Comparison of ENCODE assay signal across 24 cellular contexts in the genomic region with DNA sequence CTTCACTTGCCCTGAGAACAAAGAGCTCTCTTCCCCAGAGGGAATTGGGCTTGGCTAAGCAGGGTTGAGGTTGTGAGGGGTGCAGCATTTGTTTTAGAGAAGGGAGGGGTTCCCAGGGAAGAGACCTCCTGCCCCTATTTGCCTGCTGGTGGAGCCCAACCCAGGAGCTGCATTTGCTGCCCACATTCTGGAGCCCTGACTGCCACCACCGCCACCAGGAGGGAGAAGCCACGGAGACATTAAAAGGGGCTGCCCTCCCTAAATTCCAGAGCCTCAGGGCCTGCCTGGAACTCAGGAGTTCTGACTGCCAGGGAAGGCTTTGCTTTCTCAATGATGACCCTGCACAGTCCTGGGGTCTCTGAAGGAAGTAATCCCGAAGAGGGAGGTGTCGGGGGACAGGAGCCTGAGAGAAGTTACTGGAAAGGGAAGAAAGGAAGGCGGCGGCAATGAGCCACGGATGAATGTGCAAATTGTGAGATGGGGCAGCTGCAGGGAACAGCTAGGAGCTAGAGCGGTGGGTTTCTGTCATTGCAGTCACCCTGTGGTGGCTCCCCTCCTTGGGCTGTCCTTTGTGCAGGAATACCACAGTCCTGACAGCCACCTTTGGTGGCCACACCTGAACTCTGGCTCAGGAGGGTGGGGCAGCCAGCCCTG. TPM values are rescaled to one million over a fixed set of nuclear protein-coding genes. Genes with fewer than 3 reads are reported as not detected.
DNase-seq lines count a peak whose midpoint lies in the region; ATAC-seq and TF ChIP-seq lines count a peak whose summit lies in the region.
"Had no signal": no experiment of that assay in that cellular context is flagged by ENCODE, and none has a peak within 500 bp of the region (broad histone marks: within the 10 kb centered on the region; RNA-seq: fewer than 3 reads in every experiment).

No MANE protein-coding gene starts in this region.

- peaks cover 20% of the 10 kb centered on the region for H3K27me3 Mint-ChIP-seq in GM23338 (ENCODE audit: insufficient read depth, low read depth, poor library complexity)

- H3K36me3 ChIP-seq in GM23338 (ENCODE audit: insufficient read depth) (no peaks in the 10 kb centered on the region), HUES6 (ENCODE audit: control insufficient read depth, insufficient read depth, low read length) (no peaks in the 10 kb centered on the region), gastrocnemius medialis (no peaks in the 10 kb centered on the region)

- 0 out of 2 replicates have a peak, but pooled peaks cover 4% of the 10 kb centered on the region for H3K9me2 ChIP-seq in GM23338 (ENCODE audit: insufficient read depth)

- intact Hi-C loops in gastrocnemius medialis (cut with DNase I; ENCODE audit: low total_unique reads): no loop called here

- H3K9me3 Mint-ChIP-seq in GM23338: no peaks in the 10 kb centered on the region
- H3K9me3 Mint-ChIP-seq: activated CD4-positive, alpha-beta memory T cell treated with anti-CD3 and anti-CD28 coated beads for 36 hours; activated T-cell treated with anti-CD3 and anti-CD28 coated beads, Interleukin-2, amount 50 U/mL, for 72 hours; nephron progenitor cell had no signal

- DNase-seq in GM23338 (ENCODE audit: low spot score) (no peak), iPS-NIHi11 (ENCODE audit: low spot score) (peak; percentile 8), gastrocnemius medialis (no peak), NCI-H748 (lab: John Stamatoyannopoulos, UW; ENCODE audit: unreplicated experiment) (no peak), AG20443 (ENCODE audit: low spot score) (no peak)
- DNase-seq in activated CD4-positive, CD25-positive, alpha-beta regulatory T cell (lab: John Stamatoyannopoulos, UW): no peak
- DNase-seq: activated CD4-positive, alpha-beta memory T cell treated with anti-CD3 and anti-CD28 coated beads for 36 hours; activated T-cell treated with anti-CD3 and anti-CD28 coated beads, Interleukin-2, amount 50 U/mL, for 72 hours; DMS79; foreskin melanocyte; GDM1; GOT3; NCI-H1417 treated with DMSO at 0.1 percent for 48 hours; NCI-H2081; NCI-H2227 treated with DMSO at 0.1 percent for 48 hours; NCI-H69; nephron progenitor cell; retina; stimulated activated naive CD4-positive, alpha-beta T cell had no signal

- ATAC-seq in GM23338 (no peak), gastrocnemius medialis (no peak), GM21528 (IDR thresholded peaks at IDR 0.05; ENCODE audit: low FRiP score, unreplicated experiment) (no peak)
- ATAC-seq: activated CD4-positive, CD25-positive, alpha-beta regulatory T cell treated with anti-CD3 and anti-CD28 coated beads, Interleukin-2, amount 50 U/mL, for 24 hours; activated T-cell treated with anti-CD3 and anti-CD28 coated beads, Interleukin-2, amount 50 U/mL, for 72 hours had no signal

- H3K27me3 ChIP-seq in GM23338 (ENCODE audit: insufficient read depth) (no peaks in the 10 kb centered on the region), HUES6 (ENCODE audit: control insufficient read depth, insufficient read depth, low read length) (no peaks in the 10 kb centered on the region), gastrocnemius medialis (no peaks in the 10 kb centered on the region)

- H3K79me2 ChIP-seq in GM23338 (replicated peaks; ENCODE audit: insufficient read depth): no peaks in the 10 kb centered on the region

- H3K4me3 ChIP-seq in GM23338 (no peak overlapping the region), HUES6 (ENCODE audit: low read depth, low read length) (no peak overlapping the region), gastrocnemius medialis (no peak overlapping the region)

- no peak overlapping the region for H2AFZ ChIP-seq in GM23338

- no peak overlapping the region for H3K4me2 ChIP-seq in GM23338

- no peak for TF ChIP-seq CTCF in GM23338 (conservative IDR thresholded peaks at IDR 0.05; ENCODE audit: low read depth in 2 of 2)
- no peak for TF ChIP-seq CTCF in gastrocnemius medialis (IDR thresholded peaks at IDR 0.05 in 4 of 5, conservative IDR thresholded peaks at IDR 0.05 in 1 of 5)

- H3K9me3 ChIP-seq in HUES6 (ENCODE audit: control insufficient read depth, insufficient read depth, low read depth, low read length): no peaks in the 10 kb centered on the region
- no peaks in the 10 kb centered on the region for H3K9me3 ChIP-seq in gastrocnemius medialis

- H3K27ac ChIP-seq in GM23338 (ENCODE audit: low read depth) (no peak overlapping the region), HUES6 (ENCODE audit: low read depth, low read length) (no peak overlapping the region), gastrocnemius medialis (peak overlapping the region in 3 of 4 donors; percentile 72 to 76 (median 76))

- peak overlapping the region; percentile 15; the same call in 1 of the 2 replicates for H3K27ac Mint-ChIP-seq in GM23338
- H3K27ac Mint-ChIP-seq: activated CD4-positive, alpha-beta memory T cell treated with anti-CD3 and anti-CD28 coated beads for 36 hours; activated T-cell treated with anti-CD3 and anti-CD28 coated beads, Interleukin-2, amount 50 U/mL, for 72 hours; nephron progenitor cell had no signal

- H3K36me3 Mint-ChIP-seq in GM23338 (ENCODE audit: low read depth): no peaks in the 10 kb centered on the region
- H3K36me3 Mint-ChIP-seq: activated CD4-positive, alpha-beta memory T cell treated with anti-CD3 and anti-CD28 coated beads for 36 hours had no signal

- in situ Hi-C loops in gastrocnemius medialis (cut with MboI; ENCODE audit: low sequenced_read_pairs in 4 of 4): no loop called here

- TF ChIP-seq POLR2A in gastrocnemius medialis (IDR thresholded peaks at IDR 0.05): no peak

- no peaks in the 10 kb centered on the region for H3F3A ChIP-seq in GM23338 (replicated peaks; ENCODE audit: low read depth)

- no peak overlapping the region for H3K4me3 Mint-ChIP-seq in GM23338
- H3K4me3 Mint-ChIP-seq: activated CD4-positive, alpha-beta memory T cell treated with anti-CD3 and anti-CD28 coated beads for 36 hours; activated T-cell treated with anti-CD3 and anti-CD28 coated beads, Interleukin-2, amount 50 U/mL, for 72 hours; nephron progenitor cell had no signal

- peak overlapping the region; percentile 7 for H3K9ac ChIP-seq in HUES6 (ENCODE audit: low read length)

- H3K4me1 ChIP-seq in GM23338 (ENCODE audit: insufficient read depth): peaks cover 13% of the 10 kb centered on the region; the same call in 1 of the 2 replicates
- peaks cover 30% of the 10 kb centered on the region for H3K4me1 ChIP-seq in HUES6 (ENCODE audit: control insufficient read depth, insufficient read depth, low read length)
- peaks cover 44 to 57% of the 10 kb centered on the region in 2 donors for H3K4me1 ChIP-seq in gastrocnemius medialis

- H3K4me1 Mint-ChIP-seq in GM23338: peaks cover 19% of the 10 kb centered on the region

- H4K20me1 ChIP-seq in GM23338 (replicated peaks; ENCODE audit: insufficient read depth): no peaks in the 10 kb centered on the region

TF ChIP-seq in GM23338, 12 proteins besides CTCF, POLR2A, EP300 and RAD21:
- TF ChIP-seq ETS1 (IDR thresholded peaks at IDR 0.05) (no peak), EZH2phosphoT487 (IDR thresholded peaks at IDR 0.05; ENCODE audit: unreplicated experiment) (no peak), STAT1 (IDR thresholded peaks at IDR 0.05; ENCODE audit: unreplicated experiment) (no peak)
TF ChIP-seq in GM23338: peak in this region for 0.

RNA-seq across cellular contexts. Expression of gene NEURL1, which starts 51.3 kb away (rescaled TPM):
- total RNA-seq in GM23338 (2014; rRNA removed; shearing (Covaris generic)): 1.1 and 3.8 TPM in 2 replicates
- 0.71 and 0.82 TPM in 2 replicates for polyA plus RNA-seq in GM23338 (2016; fragmentation: Nextera tagmentation; extraction: Ambion mirVana)
- total RNA-seq in gastrocnemius medialis: 100 to 1,000 TPM in 2 of 4 donors, 10 to 100 TPM in 2; 67.6 to 147 (median 110) TPM
- total RNA-seq: lung microvascular endothelial cell, RPMI7951 had no signal

Comparison
In these comparisons a context has a peak if more than half of its experiments do, and no peak if none do; other contexts are left out.
1. H3K27ac ChIP-seq: peak in gastrocnemius medialis (3 of 4); none in GM23338 (single experiment) and HUES6 (single experiment).
2. RNA of gene NEURL1, which starts 51.3 kb away (total RNA-seq): 67.6 to 147 TPM in gastrocnemius medialis; 1.1 to 3.8 TPM in GM23338; every median in the first group is over 10 times any median in the second.